ENCODE assay signal across 8 cellular contexts in the genomic region with DNA sequence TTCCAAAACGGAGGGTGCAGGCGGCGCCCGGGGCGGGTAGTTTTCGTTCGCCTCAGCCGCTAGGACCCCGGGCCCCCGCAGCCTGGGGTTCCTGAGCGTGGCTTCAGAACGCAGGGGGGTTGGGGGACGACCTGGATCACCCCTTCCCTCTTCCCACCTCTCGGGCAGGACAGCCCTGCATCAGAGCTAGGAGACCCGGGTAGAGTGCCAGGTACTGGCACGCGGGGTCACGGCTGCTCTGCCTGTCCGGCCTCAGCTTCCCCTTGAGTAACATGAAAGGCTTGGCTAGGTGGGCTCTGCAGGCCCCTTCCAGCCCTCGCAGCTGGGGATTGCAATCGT. TPM values are rescaled to one million over a fixed set of nuclear protein-coding genes. Genes with fewer than 3 reads are reported as not detected.
A peak's percentile ranks its signal among the peaks of the same experiment; 100 is the strongest.
DNase-seq lines count a peak whose midpoint lies in the region; ATAC-seq, FAIRE-seq and TF ChIP-seq lines count a peak whose summit lies in the region.

No MANE protein-coding gene starts in this region.

- H3K4me1 Mint-ChIP-seq in CD4-positive, alpha-beta T cell (ENCODE audit: low read depth): peaks cover 43% of the 10 kb centered on the region
- peaks cover 19 to 22% of the 10 kb centered on the region in 2 donors for H3K4me1 Mint-ChIP-seq in effector memory CD8-positive, alpha-beta T cell (ENCODE audit: low read depth in 2 of 2)

- DNase-seq in CD4-positive, alpha-beta T cell: no peak
- DNase-seq in NB4 (ENCODE audit: low read depth) (no peak), GM19239 (ENCODE audit: insufficient read length, low spot score) (no peak), NCI-H774 (lab: John Stamatoyannopoulos, UW) (no peak), frontal cortex (ENCODE audit: low spot score in 2 of 2) (no peak)
- DNase-seq in effector memory CD8-positive, alpha-beta T cell: no peak

- no peak overlapping the region for H3K27ac Mint-ChIP-seq in CD4-positive, alpha-beta T cell
- peak overlapping the region; percentile 96 for H3K27ac Mint-ChIP-seq in effector memory CD8-positive, alpha-beta T cell

- no peak for TF ChIP-seq RAD21 in neural cell (conservative IDR thresholded peaks at IDR 0.05)

- H3K9me2 ChIP-seq in neural cell (ENCODE audit: insufficient read depth, low read length): no peaks in the 10 kb centered on the region

- H3K27me3 ChIP-seq in CD4-positive, alpha-beta T cell (ENCODE audit: control insufficient read depth, insufficient read depth, low read length): no peaks in the 10 kb centered on the region
- H3K27me3 ChIP-seq in neural cell (ENCODE audit: insufficient read depth, low read depth, low read length): no peaks in the 10 kb centered on the region

- H3K27me3 Mint-ChIP-seq in CD4-positive, alpha-beta T cell: no peaks in the 10 kb centered on the region
- no peaks in the 10 kb centered on the region for H3K27me3 Mint-ChIP-seq in effector memory CD8-positive, alpha-beta T cell

- no peaks in the 10 kb centered on the region for H3F3A ChIP-seq in neural cell (ENCODE audit: insufficient read depth, low read length, poor library complexity, severe bottlenecking)

- FAIRE-seq in GM19239 (lab: Jason Lieb, UNC) (no peak), frontal cortex (lab: Jason Lieb, UNC) (no peak)

- POLR2A ChIA-PET in CD4-positive, alpha-beta T cell (lab: Charles Lee): interaction anchor here (0.8 to 2.6 kb wide), 5 partner anchors 10 to 61 kb away, joined by 3 to 15 read pairs (median 8); partner anchors contain the start of genes C1orf174 and LRRC47

- H3K9ac ChIP-seq in neural cell (ENCODE audit: low read length): peak overlapping the region; percentile 73

- peak overlapping the region; percentile 62 for H2AFZ ChIP-seq in neural cell (ENCODE audit: low read depth, low read length)

- peak overlapping the region; percentile 79 for H3K4me3 ChIP-seq in NB4 (ENCODE audit: low read depth, low read length)
- H3K4me3 ChIP-seq in neural cell (ENCODE audit: low read length): peak overlapping the region; percentile 92

- peak overlapping the region; percentile 41 for H3K27ac ChIP-seq in CD4-positive, alpha-beta T cell (ENCODE audit: low read depth, low read length)
- H3K27ac ChIP-seq in neural cell (ENCODE audit: low read length): no peak overlapping the region

- CTCF ChIA-PET in CD4-positive, alpha-beta T cell (lab: Charles Lee): interaction anchor here (0.5 to 2.3 kb wide), 8 partner anchors 28 to 246 kb away, joined by 3 to 8 read pairs (median 4); partner anchors contain the start of genes C1orf174 and LRRC47

- no peaks in the 10 kb centered on the region for H3K9me3 ChIP-seq in CD4-positive, alpha-beta T cell (ENCODE audit: control insufficient read depth, low read length)
- H3K9me3 ChIP-seq in neural cell (ENCODE audit: low read length): no peaks in the 10 kb centered on the region

- no peak for TF ChIP-seq POLR2A in NB4 (IDR thresholded peaks at IDR 0.05; ENCODE audit: extremely low read depth, insufficient read length)

- intact Hi-C loops in CD4-positive, alpha-beta T cell (cut with DNase I, micrococcal nuclease): loop anchor here (1.0 to 2.0 kb wide), 2 partner anchors 43 to 61 kb away; partner anchors contain the start of genes C1orf174 (in 2 of the 2) and LRRC47 (in 2 of the 2)

- H4K20me1 ChIP-seq in neural cell (ENCODE audit: insufficient read depth): no peaks in the 10 kb centered on the region

- no peak for TF ChIP-seq EP300 in neural cell (conservative IDR thresholded peaks at IDR 0.05; ENCODE audit: poor library complexity, severe bottlenecking)

- H3K36me3 ChIP-seq in neural cell (ENCODE audit: insufficient read depth, low read length): no peaks in the 10 kb centered on the region

- H3K36me3 Mint-ChIP-seq in CD4-positive, alpha-beta T cell (ENCODE audit: low read depth): peaks cover 21% of the 10 kb centered on the region
- H3K36me3 Mint-ChIP-seq in effector memory CD8-positive, alpha-beta T cell (ENCODE audit: insufficient read depth): peaks cover 22% of the 10 kb centered on the region

- no peak for ATAC-seq in CD4-positive, alpha-beta T cell (ENCODE audit: poor library complexity)
- no peak for ATAC-seq in effector memory CD8-positive, alpha-beta T cell (replicated peaks)
- ATAC-seq in GM18519 (IDR thresholded peaks at IDR 0.05; ENCODE audit: low FRiP score, unreplicated experiment): no peak

- TF ChIP-seq CTCF in CD4-positive, alpha-beta T cell (IDR thresholded peaks at IDR 0.05): no peak
- TF ChIP-seq CTCF in NB4 (IDR thresholded peaks at IDR 0.05; ENCODE audit: low read depth, low read length) (no peak), neural cell (IDR thresholded peaks at IDR 0.05; ENCODE audit: poor library complexity, severe bottlenecking) (no peak)

- peak overlapping the region; percentile 84 for H3K4me2 ChIP-seq in neural cell (ENCODE audit: low read length)

- no peaks in the 10 kb centered on the region for H3K9me3 Mint-ChIP-seq in CD4-positive, alpha-beta T cell
- no peaks in the 10 kb centered on the region for H3K9me3 Mint-ChIP-seq in effector memory CD8-positive, alpha-beta T cell

- H3K79me2 ChIP-seq in neural cell (replicated peaks; ENCODE audit: insufficient read depth, low read length): peaks cover 19% of the 10 kb centered on the region

- peak overlapping the region; percentile 100 for H3K4me3 Mint-ChIP-seq in CD4-positive, alpha-beta T cell
- H3K4me3 Mint-ChIP-seq in effector memory CD8-positive, alpha-beta T cell: peak overlapping the region; percentile 99

TF ChIP-seq in neural cell, 6 proteins besides CTCF, POLR2A, EP300 and RAD21:
- TF ChIP-seq TAF1 (IDR thresholded peaks at IDR 0.05; ENCODE audit: low read depth): no peak
- no peak for TF ChIP-seq SMC3 (conservative IDR thresholded peaks at IDR 0.05; ENCODE audit: poor library complexity)
- TF ChIP-seq EZH2 (IDR thresholded peaks at IDR 0.05; ENCODE audit: borderline replicate concordance, insufficient read depth, low read length, poor library complexity, severe bottlenecking): no peak
- no peak for TF ChIP-seq POLR2AphosphoS5 (IDR thresholded peaks at IDR 0.05)
- no peak for TF ChIP-seq MXI1 (conservative IDR thresholded peaks at IDR 0.05; ENCODE audit: poor library complexity, severe bottlenecking)
- no peak for TF ChIP-seq REST (IDR thresholded peaks at IDR 0.05; ENCODE audit: borderline replicate concordance)

RNA-seq across cellular contexts. Expression of gene DFFB, which starts 0.5 kb away (rescaled TPM):
- 1 to 10 TPM; 6.7 to 6.8 TPM for total RNA-seq in CD4-positive, alpha-beta T cell
- polyA plus RNA-seq in neural cell: 20.2 and 21.0 TPM in 2 replicates
- 10.0 and 11.0 TPM in 2 replicates for polyA minus RNA-seq in neural cell
- 11.0 TPM for total RNA-seq in frontal cortex

RNA-seq across cellular contexts. Expression of gene CEP104, which starts 0.7 kb away (rescaled TPM):
- 10 to 100 TPM; 16.6 to 20.5 TPM for total RNA-seq in CD4-positive, alpha-beta T cell
- polyA plus RNA-seq in neural cell: 8.1 and 21.5 TPM in 2 replicates
- 20.7 and 22.3 TPM in 2 replicates for polyA minus RNA-seq in neural cell
- total RNA-seq in frontal cortex: 21.6 TPM

RNA-seq across cellular contexts. Expression of gene C1orf174, which starts 42.3 kb away (rescaled TPM):
- 10 to 100 TPM; 16.8 to 18.5 TPM for total RNA-seq in CD4-positive, alpha-beta T cell
- polyA plus RNA-seq in neural cell: 24.3 and 28.2 TPM in 2 replicates
- 24.1 and 24.8 TPM in 2 replicates for polyA minus RNA-seq in neural cell
- total RNA-seq in frontal cortex: 23.6 TPM
